In the genomic region with DNA sequence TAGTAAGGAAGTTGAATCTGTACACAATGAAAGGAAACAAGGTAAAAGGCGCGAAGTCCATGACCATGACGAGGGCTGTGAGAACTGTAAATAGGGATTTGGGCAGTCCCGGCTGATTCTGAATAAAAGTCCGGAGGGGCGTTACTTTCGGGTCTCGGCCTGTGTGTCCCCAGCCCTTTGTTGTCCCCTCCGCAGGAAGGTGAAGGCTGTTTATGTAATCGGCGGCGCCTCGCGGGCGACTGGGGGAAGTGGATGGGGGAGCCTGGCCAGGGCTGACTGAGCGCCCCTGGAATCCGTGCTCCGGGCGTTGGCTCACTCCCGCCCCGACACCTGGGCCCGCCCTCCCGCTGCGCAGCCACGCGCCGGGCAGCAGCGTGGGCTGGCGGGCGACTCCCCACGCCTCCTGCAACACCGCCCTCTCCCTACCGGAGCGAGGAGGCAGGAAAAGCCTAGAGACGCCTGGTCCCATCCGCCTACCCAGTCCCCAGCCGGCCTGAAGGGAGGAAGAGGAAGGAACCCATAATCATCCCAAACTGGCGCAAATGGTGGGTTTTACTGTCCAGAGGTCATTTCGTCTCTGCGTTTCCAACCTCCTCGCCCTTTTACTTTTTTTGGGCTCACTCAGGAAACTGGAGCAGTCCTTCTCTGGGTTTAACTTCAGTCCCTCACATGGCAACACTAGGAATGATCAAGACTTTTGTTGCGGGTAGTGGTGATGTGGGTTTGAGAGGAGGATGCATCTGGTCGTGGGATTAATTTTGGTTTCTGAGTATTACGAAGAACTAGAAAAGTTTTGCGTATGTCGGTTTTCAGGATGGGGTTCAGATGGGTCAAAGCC, we compare ENCODE assay signal across 1 cellular context.
TF ChIP-seq lines count a peak whose summit lies in the region.

No MANE protein-coding gene starts in this region.

TF ChIP-seq in HepG2, 621 proteins besides CTCF, POLR2A, EP300 and RAD21 (continued from another document and continues in another):
- no peak for TF ChIP-seq PAX8 (CRISPR knock-in tag; IDR thresholded peaks at IDR 0.05; ENCODE audit: borderline replicate concordance)
- TF ChIP-seq ZNF264 (CRISPR knock-in tag; IDR thresholded peaks at IDR 0.05), result 0 out of 2 replicates have a peak, but pooled peaks have one; percentile 50
- TF ChIP-seq CHCHD3 (CRISPR knock-in tag; IDR thresholded peaks at IDR 0.05), result peak; percentile 77; the same call in 1 of the 2 replicates
- TF ChIP-seq, protein P1, sequence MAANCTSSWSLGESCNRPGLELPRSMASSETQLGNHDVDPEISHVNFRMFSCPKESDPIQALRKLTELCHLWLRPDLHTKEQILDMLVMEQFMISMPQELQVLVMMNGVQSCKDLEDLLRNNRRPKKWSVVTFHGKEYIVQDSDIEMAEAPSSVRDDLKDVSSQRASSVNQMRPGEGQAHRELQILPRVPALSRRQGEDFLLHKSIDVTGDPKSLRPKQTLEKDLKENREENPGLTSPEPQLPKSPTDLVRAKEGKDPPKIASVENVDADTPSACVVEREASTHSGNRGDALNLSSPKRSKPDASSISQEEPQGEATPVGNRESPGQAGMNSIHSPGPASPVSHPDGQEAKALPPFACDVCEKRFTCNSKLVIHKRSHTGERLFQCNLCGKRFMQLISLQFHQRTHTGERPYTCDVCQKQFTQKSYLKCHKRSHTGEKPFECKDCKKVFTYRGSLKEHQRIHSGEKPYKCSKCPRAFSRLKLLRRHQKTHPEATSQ (CRISPR knock-in tag; IDR thresholded peaks at IDR 0.05; ENCODE audit: borderline replicate concordance), result no peak
- TF ChIP-seq, protein P2, sequence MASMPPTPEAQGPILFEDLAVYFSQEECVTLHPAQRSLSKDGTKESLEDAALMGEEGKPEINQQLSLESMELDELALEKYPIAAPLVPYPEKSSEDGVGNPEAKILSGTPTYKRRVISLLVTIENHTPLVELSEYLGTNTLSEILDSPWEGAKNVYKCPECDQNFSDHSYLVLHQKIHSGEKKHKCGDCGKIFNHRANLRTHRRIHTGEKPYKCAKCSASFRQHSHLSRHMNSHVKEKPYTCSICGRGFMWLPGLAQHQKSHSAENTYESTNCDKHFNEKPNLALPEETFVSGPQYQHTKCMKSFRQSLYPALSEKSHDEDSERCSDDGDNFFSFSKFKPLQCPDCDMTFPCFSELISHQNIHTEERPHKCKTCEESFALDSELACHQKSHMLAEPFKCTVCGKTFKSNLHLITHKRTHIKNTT (CRISPR knock-in tag; IDR thresholded peaks at IDR 0.05), result no peak
- TF ChIP-seq SMARCE1 (IDR thresholded peaks at IDR 0.05; ENCODE audit: borderline replicate concordance), result no peak
- TF ChIP-seq TBP (CRISPR knock-in tag; IDR thresholded peaks at IDR 0.05), result no peak
- peak; percentile 50; the same call in 1 of the 2 replicates for TF ChIP-seq ZNF501 (CRISPR knock-in tag; IDR thresholded peaks at IDR 0.05)
- TF ChIP-seq ZNF431 (CRISPR knock-in tag; IDR thresholded peaks at IDR 0.05; ENCODE audit: borderline replicate concordance, low read depth), result peak; percentile 89
- TF ChIP-seq ZNF138 (CRISPR knock-in tag; IDR thresholded peaks at IDR 0.05; ENCODE audit: low read depth), result 0 out of 2 replicates have a peak, but pooled peaks have one; percentile 68
- peak; percentile 60 for TF ChIP-seq RBFOX2 (IDR thresholded peaks at IDR 0.05; ENCODE audit: low read depth, low read length)
- TF ChIP-seq ZFP82 (CRISPR knock-in tag; IDR thresholded peaks at IDR 0.05; ENCODE audit: borderline replicate concordance), result no peak
- TF ChIP-seq TBX2 (CRISPR knock-in tag; IDR thresholded peaks at IDR 0.05; ENCODE audit: borderline replicate concordance), result peak; percentile 93; the same call in 1 of the 2 replicates
- peak; percentile 72 for TF ChIP-seq ZNF563 (CRISPR knock-in tag; IDR thresholded peaks at IDR 0.05)
- TF ChIP-seq NFE2L2 (IDR thresholded peaks at IDR 0.05; ENCODE audit: low read length), result no peak
- TF ChIP-seq HOXA9 (CRISPR knock-in tag; IDR thresholded peaks at IDR 0.05; ENCODE audit: borderline replicate concordance), result no peak; the same call in 1 of the 2 replicates
- no peak; the same call in 1 of the 2 replicates for TF ChIP-seq PHF20 (CRISPR knock-in tag; IDR thresholded peaks at IDR 0.05)
- TF ChIP-seq, protein P3, sequence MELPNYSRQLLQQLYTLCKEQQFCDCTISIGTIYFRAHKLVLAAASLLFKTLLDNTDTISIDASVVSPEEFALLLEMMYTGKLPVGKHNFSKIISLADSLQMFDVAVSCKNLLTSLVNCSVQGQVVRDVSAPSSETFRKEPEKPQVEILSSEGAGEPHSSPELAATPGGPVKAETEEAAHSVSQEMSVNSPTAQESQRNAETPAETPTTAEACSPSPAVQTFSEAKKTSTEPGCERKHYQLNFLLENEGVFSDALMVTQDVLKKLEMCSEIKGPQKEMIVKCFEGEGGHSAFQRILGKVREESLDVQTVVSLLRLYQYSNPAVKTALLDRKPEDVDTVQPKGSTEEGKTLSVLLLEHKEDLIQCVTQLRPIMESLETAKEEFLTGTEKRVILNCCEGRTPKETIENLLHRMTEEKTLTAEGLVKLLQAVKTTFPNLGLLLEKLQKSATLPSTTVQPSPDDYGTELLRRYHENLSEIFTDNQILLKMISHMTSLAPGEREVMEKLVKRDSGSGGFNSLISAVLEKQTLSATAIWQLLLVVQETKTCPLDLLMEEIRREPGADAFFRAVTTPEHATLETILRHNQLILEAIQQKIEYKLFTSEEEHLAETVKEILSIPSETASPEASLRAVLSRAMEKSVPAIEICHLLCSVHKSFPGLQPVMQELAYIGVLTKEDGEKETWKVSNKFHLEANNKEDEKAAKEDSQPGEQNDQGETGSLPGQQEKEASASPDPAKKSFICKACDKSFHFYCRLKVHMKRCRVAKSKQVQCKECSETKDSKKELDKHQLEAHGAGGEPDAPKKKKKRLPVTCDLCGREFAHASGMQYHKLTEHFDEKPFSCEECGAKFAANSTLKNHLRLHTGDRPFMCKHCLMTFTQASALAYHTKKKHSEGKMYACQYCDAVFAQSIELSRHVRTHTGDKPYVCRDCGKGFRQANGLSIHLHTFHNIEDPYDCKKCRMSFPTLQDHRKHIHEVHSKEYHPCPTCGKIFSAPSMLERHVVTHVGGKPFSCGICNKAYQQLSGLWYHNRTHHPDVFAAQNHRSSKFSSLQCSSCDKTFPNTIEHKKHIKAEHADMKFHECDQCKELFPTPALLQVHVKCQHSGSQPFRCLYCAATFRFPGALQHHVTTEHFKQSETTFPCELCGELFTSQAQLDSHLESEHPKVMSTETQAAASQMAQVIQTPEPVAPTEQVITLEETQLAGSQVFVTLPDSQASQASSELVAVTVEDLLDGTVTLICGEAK (IDR thresholded peaks at IDR 0.05), result no peak
- TF ChIP-seq, protein P3 (CRISPR knock-in tag; IDR thresholded peaks at IDR 0.05), result peak; percentile 77
- TF ChIP-seq, protein P4, sequence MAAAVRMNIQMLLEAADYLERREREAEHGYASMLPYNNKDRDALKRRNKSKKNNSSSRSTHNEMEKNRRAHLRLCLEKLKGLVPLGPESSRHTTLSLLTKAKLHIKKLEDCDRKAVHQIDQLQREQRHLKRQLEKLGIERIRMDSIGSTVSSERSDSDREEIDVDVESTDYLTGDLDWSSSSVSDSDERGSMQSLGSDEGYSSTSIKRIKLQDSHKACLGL (CRISPR knock-in tag; IDR thresholded peaks at IDR 0.05), result peak; percentile 87
- TF ChIP-seq MXI1 (IDR thresholded peaks at IDR 0.05; ENCODE audit: borderline replicate concordance, low read depth, low read length), result peak; percentile 83; the same call in 1 of the 3 replicates
- TF ChIP-seq CBX1 (IDR thresholded peaks at IDR 0.05; ENCODE audit: low read depth), result no peak
- TF ChIP-seq, protein P5, sequence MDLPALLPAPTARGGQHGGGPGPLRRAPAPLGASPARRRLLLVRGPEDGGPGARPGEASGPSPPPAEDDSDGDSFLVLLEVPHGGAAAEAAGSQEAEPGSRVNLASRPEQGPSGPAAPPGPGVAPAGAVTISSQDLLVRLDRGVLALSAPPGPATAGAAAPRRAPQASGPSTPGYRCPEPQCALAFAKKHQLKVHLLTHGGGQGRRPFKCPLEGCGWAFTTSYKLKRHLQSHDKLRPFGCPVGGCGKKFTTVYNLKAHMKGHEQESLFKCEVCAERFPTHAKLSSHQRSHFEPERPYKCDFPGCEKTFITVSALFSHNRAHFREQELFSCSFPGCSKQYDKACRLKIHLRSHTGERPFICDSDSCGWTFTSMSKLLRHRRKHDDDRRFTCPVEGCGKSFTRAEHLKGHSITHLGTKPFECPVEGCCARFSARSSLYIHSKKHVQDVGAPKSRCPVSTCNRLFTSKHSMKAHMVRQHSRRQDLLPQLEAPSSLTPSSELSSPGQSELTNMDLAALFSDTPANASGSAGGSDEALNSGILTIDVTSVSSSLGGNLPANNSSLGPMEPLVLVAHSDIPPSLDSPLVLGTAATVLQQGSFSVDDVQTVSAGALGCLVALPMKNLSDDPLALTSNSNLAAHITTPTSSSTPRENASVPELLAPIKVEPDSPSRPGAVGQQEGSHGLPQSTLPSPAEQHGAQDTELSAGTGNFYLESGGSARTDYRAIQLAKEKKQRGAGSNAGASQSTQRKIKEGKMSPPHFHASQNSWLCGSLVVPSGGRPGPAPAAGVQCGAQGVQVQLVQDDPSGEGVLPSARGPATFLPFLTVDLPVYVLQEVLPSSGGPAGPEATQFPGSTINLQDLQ (CRISPR knock-in tag; IDR thresholded peaks at IDR 0.05), result no peak; the same call in 1 of the 2 replicates
- no peak; the same call in 1 of the 2 replicates for TF ChIP-seq ZNF816 (CRISPR knock-in tag; IDR thresholded peaks at IDR 0.05; ENCODE audit: borderline replicate concordance)
- no peak for TF ChIP-seq NFRKB (IDR thresholded peaks at IDR 0.05)
- peak; percentile 69; the same call in 1 of the 2 replicates for TF ChIP-seq ZFP36L1 (CRISPR knock-in tag; IDR thresholded peaks at IDR 0.05)
- TF ChIP-seq, protein P6, sequence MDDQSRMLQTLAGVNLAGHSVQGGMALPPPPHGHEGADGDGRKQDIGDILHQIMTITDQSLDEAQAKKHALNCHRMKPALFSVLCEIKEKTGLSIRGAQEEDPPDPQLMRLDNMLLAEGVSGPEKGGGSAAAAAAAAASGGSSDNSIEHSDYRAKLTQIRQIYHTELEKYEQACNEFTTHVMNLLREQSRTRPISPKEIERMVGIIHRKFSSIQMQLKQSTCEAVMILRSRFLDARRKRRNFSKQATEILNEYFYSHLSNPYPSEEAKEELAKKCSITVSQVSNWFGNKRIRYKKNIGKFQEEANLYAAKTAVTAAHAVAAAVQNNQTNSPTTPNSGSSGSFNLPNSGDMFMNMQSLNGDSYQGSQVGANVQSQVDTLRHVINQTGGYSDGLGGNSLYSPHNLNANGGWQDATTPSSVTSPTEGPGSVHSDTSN (CRISPR knock-in tag; IDR thresholded peaks at IDR 0.05; ENCODE audit: borderline replicate concordance), result no peak
- no peak for TF ChIP-seq ZSCAN22 (CRISPR knock-in tag; IDR thresholded peaks at IDR 0.05)
- no peak; the same call in 1 of the 2 replicates for TF ChIP-seq ZNF329 (CRISPR knock-in tag; IDR thresholded peaks at IDR 0.05; ENCODE audit: low read depth)
- peak; percentile 85; the same call in 1 of the 2 replicates for TF ChIP-seq ZNF614 (CRISPR knock-in tag; IDR thresholded peaks at IDR 0.05; ENCODE audit: borderline replicate concordance)
- no peak for TF ChIP-seq SNAI1 (CRISPR knock-in tag; IDR thresholded peaks at IDR 0.05; ENCODE audit: borderline replicate concordance)
- TF ChIP-seq ELF4 (CRISPR knock-in tag; IDR thresholded peaks at IDR 0.05; ENCODE audit: borderline replicate concordance), result peak; percentile 84; the same call in 1 of the 2 replicates
- TF ChIP-seq CCDC6 (CRISPR knock-in tag; IDR thresholded peaks at IDR 0.05), result peak; percentile 16; the same call in 1 of the 2 replicates
- TF ChIP-seq ZNF160 (CRISPR knock-in tag; IDR thresholded peaks at IDR 0.05), result no peak
- peak; percentile 66 for TF ChIP-seq HIVEP1 (CRISPR knock-in tag; IDR thresholded peaks at IDR 0.05)
- TF ChIP-seq, protein P7, sequence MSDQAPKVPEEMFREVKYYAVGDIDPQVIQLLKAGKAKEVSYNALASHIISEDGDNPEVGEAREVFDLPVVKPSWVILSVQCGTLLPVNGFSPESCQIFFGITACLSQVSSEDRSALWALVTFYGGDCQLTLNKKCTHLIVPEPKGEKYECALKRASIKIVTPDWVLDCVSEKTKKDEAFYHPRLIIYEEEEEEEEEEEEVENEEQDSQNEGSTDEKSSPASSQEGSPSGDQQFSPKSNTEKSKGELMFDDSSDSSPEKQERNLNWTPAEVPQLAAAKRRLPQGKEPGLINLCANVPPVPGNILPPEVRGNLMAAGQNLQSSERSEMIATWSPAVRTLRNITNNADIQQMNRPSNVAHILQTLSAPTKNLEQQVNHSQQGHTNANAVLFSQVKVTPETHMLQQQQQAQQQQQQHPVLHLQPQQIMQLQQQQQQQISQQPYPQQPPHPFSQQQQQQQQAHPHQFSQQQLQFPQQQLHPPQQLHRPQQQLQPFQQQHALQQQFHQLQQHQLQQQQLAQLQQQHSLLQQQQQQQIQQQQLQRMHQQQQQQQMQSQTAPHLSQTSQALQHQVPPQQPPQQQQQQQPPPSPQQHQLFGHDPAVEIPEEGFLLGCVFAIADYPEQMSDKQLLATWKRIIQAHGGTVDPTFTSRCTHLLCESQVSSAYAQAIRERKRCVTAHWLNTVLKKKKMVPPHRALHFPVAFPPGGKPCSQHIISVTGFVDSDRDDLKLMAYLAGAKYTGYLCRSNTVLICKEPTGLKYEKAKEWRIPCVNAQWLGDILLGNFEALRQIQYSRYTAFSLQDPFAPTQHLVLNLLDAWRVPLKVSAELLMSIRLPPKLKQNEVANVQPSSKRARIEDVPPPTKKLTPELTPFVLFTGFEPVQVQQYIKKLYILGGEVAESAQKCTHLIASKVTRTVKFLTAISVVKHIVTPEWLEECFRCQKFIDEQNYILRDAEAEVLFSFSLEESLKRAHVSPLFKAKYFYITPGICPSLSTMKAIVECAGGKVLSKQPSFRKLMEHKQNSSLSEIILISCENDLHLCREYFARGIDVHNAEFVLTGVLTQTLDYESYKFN (CRISPR knock-in tag; conservative IDR thresholded peaks at IDR 0.05), result peak; percentile 89
- TF ChIP-seq ZIK1 (CRISPR knock-in tag; IDR thresholded peaks at IDR 0.05; ENCODE audit: borderline replicate concordance, low read depth), result no peak; the same call in 1 of the 2 replicates
- TF ChIP-seq NFKB2 (CRISPR knock-in tag; IDR thresholded peaks at IDR 0.05; ENCODE audit: borderline replicate concordance), result peak; percentile 58
